6 cellular contexts compared by ENCODE assay signal in genomic region chr13:44805623-44806022, GRCh38.
"Had no signal": no experiment of that assay in that cellular context is flagged by ENCODE, and none has a peak within 500 bp of the region (broad histone marks: within the 10 kb centered on the region; RNA-seq: fewer than 3 reads in every experiment).

No MANE protein-coding gene starts in this region.

- H3K36me3 Mint-ChIP-seq: IgD-negative memory B cell had no signal

- H3K27ac ChIP-seq: HL-60 had no signal

- H3K4me1 Mint-ChIP-seq: IgD-negative memory B cell had no signal

- FAIRE-seq: HepG2, HTR-8/SVneo, K562 had no signal

- ATAC-seq: HepG2, K562 had no signal

- H3K4me3 Mint-ChIP-seq: IgD-negative memory B cell had no signal

- DNase-seq: KBM-7 had no signal

- H3K4me3 ChIP-seq: K562 had no signal

- H3K27ac Mint-ChIP-seq: IgD-negative memory B cell had no signal

- H3K27me3 Mint-ChIP-seq: IgD-negative memory B cell had no signal
